Comparison of ENCODE assay signal across 20 cellular contexts in the genomic region with DNA sequence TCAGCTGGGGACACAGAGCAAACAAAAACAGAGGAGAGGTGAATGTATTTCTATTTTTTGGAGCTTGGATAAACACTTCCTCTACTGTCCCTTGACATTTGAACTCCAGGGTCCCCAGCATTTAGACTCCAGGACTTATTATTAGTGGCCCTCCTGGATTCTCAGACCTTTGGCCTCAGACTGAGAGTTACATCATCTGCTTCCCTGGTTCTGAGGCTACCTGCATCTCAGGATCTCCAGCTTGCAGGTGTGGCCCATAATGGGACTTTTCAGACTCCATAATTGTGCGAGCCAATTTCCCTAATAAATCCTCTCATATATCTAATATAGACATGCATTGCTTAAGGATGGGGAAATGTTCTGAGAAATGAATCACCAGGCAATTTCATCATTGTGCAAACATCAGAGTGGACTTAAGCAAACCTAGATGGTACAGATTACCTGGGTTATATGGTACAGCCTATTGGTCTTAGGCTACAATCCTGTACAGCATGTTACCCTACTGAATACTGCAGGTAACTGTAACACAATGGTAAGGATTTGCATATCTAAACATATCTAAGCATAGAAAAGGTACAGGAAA.
A peak's percentile ranks its signal among the peaks of the same experiment; 100 is the strongest.
DNase-seq lines count a peak whose midpoint lies in the region; ATAC-seq, FAIRE-seq and TF ChIP-seq lines count a peak whose summit lies in the region.
"Had no signal": no experiment of that assay in that cellular context is flagged by ENCODE, and none has a peak within 500 bp of the region (broad histone marks: within the 10 kb centered on the region; RNA-seq: fewer than 3 reads in every experiment).

No MANE protein-coding gene starts in this region.

- ATAC-seq in GM21786 (IDR thresholded peaks at IDR 0.05; ENCODE audit: unreplicated experiment): no peak
- ATAC-seq: activated naive CD8-positive, alpha-beta T cell treated with anti-CD3 and anti-CD28 coated beads, Interleukin-2, amount 50 U/mL, for 24 hours; heart left ventricle; stimulated activated naive B cell treated with anti-CD40 and anti-IgM and Interleukin-4, amounts not matched to agents 10 μg/mL and 1 μg/mL and 100 μg/mL, for 72 hours had no signal

- H3K4me3 Mint-ChIP-seq in MCF 10A (ENCODE audit: unreplicated experiment): no peak overlapping the region
- H3K4me3 Mint-ChIP-seq: activated CD4-positive, alpha-beta memory T cell treated with anti-CD3 and anti-CD28 coated beads for 36 hours; activated naive CD8-positive, alpha-beta T cell treated with anti-CD3 and anti-CD28 coated beads, Interleukin-2, amount 50 U/mL, for 24 hours; stimulated activated naive B cell treated with anti-CD40 and anti-IgM and Interleukin-4, amounts not matched to agents 10 μg/mL and 1 μg/mL and 100 μg/mL, for 72 hours; type B pancreatic cell had no signal

- H3K4me1 Mint-ChIP-seq in MCF 10A (ENCODE audit: insufficient read depth, unreplicated experiment): peaks cover 7% of the 10 kb centered on the region
- H3K4me1 Mint-ChIP-seq: activated naive CD8-positive, alpha-beta T cell treated with anti-CD3 and anti-CD28 coated beads, Interleukin-2, amount 50 U/mL, for 24 hours had no signal

- BruUV-seq in MCF 10A (replicated peaks; lab: Mats Ljungman, UMichigan): no TSS peak

- H3K4me1 ChIP-seq in breast epithelium: no peaks in the 10 kb centered on the region
- no peaks in the 10 kb centered on the region for H3K4me1 ChIP-seq in esophagus muscularis mucosa
- no peaks in the 10 kb centered on the region for H3K4me1 ChIP-seq in kidney (ENCODE audit: control insufficient read depth in 1 of 2, insufficient read depth in 1 of 2, low read depth in 1 of 2, low read length in 2 of 2)
- H3K4me1 ChIP-seq: heart left ventricle, Peyer's patch had no signal

- FAIRE-seq in RCC 7860 (lab: Jason Lieb, UNC) (no peak), kidney (lab: Jason Lieb, UNC) (no peak)
- FAIRE-seq: colon, keratinocyte had no signal

- H3K27me3 ChIP-seq in breast epithelium: no peaks in the 10 kb centered on the region
- no peaks in the 10 kb centered on the region for H3K27me3 ChIP-seq in esophagus muscularis mucosa
- H3K27me3 ChIP-seq: heart left ventricle, Peyer's patch had no signal

- H3K9me3 Mint-ChIP-seq in MCF 10A (ENCODE audit: unreplicated experiment): no peaks in the 10 kb centered on the region
- H3K9me3 Mint-ChIP-seq: activated CD4-positive, alpha-beta memory T cell treated with anti-CD3 and anti-CD28 coated beads for 36 hours; activated naive CD8-positive, alpha-beta T cell treated with anti-CD3 and anti-CD28 coated beads, Interleukin-2, amount 50 U/mL, for 24 hours; stimulated activated naive B cell treated with anti-CD40 and anti-IgM and Interleukin-4, amounts not matched to agents 10 μg/mL and 1 μg/mL and 100 μg/mL, for 72 hours; type B pancreatic cell had no signal

- CTCF ChIA-PET in MCF 10A (lab: Yijun Ruan, JAX): interaction anchor here (1.2 kb wide), 1 partner anchor 9 kb away, joined by 4 read pairs; no protein-coding TSS in a partner anchor

- WGBS in esophagus muscularis mucosa: 100% methylated on average over 1 of the region's 1 CpG

- POLR2A ChIA-PET in MCF 10A (lab: Yijun Ruan, JAX): interaction anchor here (0.7 kb wide), 1 partner anchor 9 kb away, joined by 3 read pairs; no protein-coding TSS in a partner anchor

- H3K27ac Mint-ChIP-seq in MCF 10A (ENCODE audit: low read depth, unreplicated experiment): no peak overlapping the region
- H3K27ac Mint-ChIP-seq: activated CD4-positive, alpha-beta memory T cell treated with anti-CD3 and anti-CD28 coated beads for 36 hours; activated naive CD8-positive, alpha-beta T cell treated with anti-CD3 and anti-CD28 coated beads, Interleukin-2, amount 50 U/mL, for 24 hours; type B pancreatic cell had no signal

- in situ Hi-C loops in T47D (cut with HindIII; ENCODE audit: low pct_unique_long_range_greater_than_20kb, low sequenced_read_pairs): no loop called here

- no peaks in the 10 kb centered on the region for H3K27me3 Mint-ChIP-seq in MCF 10A (ENCODE audit: insufficient read depth, unreplicated experiment)
- H3K27me3 Mint-ChIP-seq: activated CD4-positive, alpha-beta memory T cell treated with anti-CD3 and anti-CD28 coated beads for 36 hours; activated naive CD8-positive, alpha-beta T cell treated with anti-CD3 and anti-CD28 coated beads, Interleukin-2, amount 50 U/mL, for 24 hours; stimulated activated naive B cell treated with anti-CD40 and anti-IgM and Interleukin-4, amounts not matched to agents 10 μg/mL and 1 μg/mL and 100 μg/mL, for 72 hours; type B pancreatic cell had no signal

- no peak for TF ChIP-seq EP300 in esophagus muscularis mucosa (IDR thresholded peaks at IDR 0.05)

- H3K36me3 Mint-ChIP-seq in MCF 10A (ENCODE audit: insufficient read depth, unreplicated experiment): peaks cover 14% of the 10 kb centered on the region

- intact Hi-C loops in MCF 10A (cut with micrococcal nuclease) (no loop called here), breast epithelium (cut with DNase I; ENCODE audit: low total_unique reads) (no loop called here), esophagus muscularis mucosa (cut with DNase I) (no loop called here), kidney (cut with DNase I) (no loop called here)

- DNase-seq in MCF 10A (ENCODE audit: unreplicated experiment): peak; percentile 77
- DNase-seq in breast epithelium (ENCODE audit: low spot score in 2 of 2): no peak
- DNase-seq in T47D (ENCODE audit: low read depth in 1 of 2, low spot score in 1 of 2): peak; percentile 1 to 84
- DNase-seq in kidney tubule cell (ENCODE audit: low spot score): peak; percentile 13
- DNase-seq in esophagus muscularis mucosa (ENCODE audit: extremely low spot score): no peak
- DNase-seq in RCC 7860 (ENCODE audit: low spot score): no peak
- DNase-seq in kidney: no peak
- DNase-seq: activated CD4-positive, alpha-beta memory T cell treated with anti-CD3 and anti-CD28 coated beads for 36 hours; activated naive CD8-positive, alpha-beta T cell treated with anti-CD3 and anti-CD28 coated beads, Interleukin-2, amount 50 U/mL, for 24 hours; heart left ventricle; Karpas-422; NCI-H1930; NCI-H524; occipital lobe; stimulated activated naive B cell treated with anti-CD40 and anti-IgM and Interleukin-4, amounts not matched to agents 10 μg/mL and 1 μg/mL and 100 μg/mL, for 72 hours had no signal

- TF ChIP-seq POLR2A in breast epithelium (IDR thresholded peaks at IDR 0.05) (no peak), esophagus muscularis mucosa (IDR thresholded peaks at IDR 0.05; ENCODE audit: low read depth) (no peak)

- H3K36me3 ChIP-seq in breast epithelium: no peaks in the 10 kb centered on the region
- peaks cover 0 to 75% (median 42%) of the 10 kb centered on the region in 4 donors for H3K36me3 ChIP-seq in esophagus muscularis mucosa
- peaks cover 7 to 22% of the 10 kb centered on the region in 2 donors for H3K36me3 ChIP-seq in kidney (ENCODE audit: control insufficient read depth in 1 of 2, insufficient read depth in 2 of 2, low read length in 2 of 2)

- H3K9me3 ChIP-seq in breast epithelium: no peaks in the 10 kb centered on the region
- no peaks in the 10 kb centered on the region for H3K9me3 ChIP-seq in esophagus muscularis mucosa
- no peaks in the 10 kb centered on the region for H3K9me3 ChIP-seq in kidney (ENCODE audit: control insufficient read depth in 1 of 2, low read length in 2 of 2)
- H3K9me3 ChIP-seq: heart left ventricle, Peyer's patch had no signal

- H3K9ac ChIP-seq in kidney (ENCODE audit: low read length in 2 of 2): no peak overlapping the region

- TF ChIP-seq CTCF in MCF 10A (IDR thresholded peaks at IDR 0.05; ENCODE audit: unreplicated experiment): no peak
- TF ChIP-seq CTCF in breast epithelium (IDR thresholded peaks at IDR 0.05): no peak
- TF ChIP-seq CTCF in esophagus muscularis mucosa (IDR thresholded peaks at IDR 0.05): no peak
- no peak for TF ChIP-seq CTCF in kidney (IDR thresholded peaks at IDR 0.05; ENCODE audit: borderline replicate concordance, extremely low read depth, insufficient read depth)

- H3K4me3 ChIP-seq in breast epithelium (no peak overlapping the region), esophagus muscularis mucosa (no peak overlapping the region), kidney (ENCODE audit: low read length in 2 of 2) (no peak overlapping the region)
- H3K4me3 ChIP-seq: heart left ventricle, Peyer's patch had no signal

- H3K27ac ChIP-seq in breast epithelium (peak overlapping the region in 1 of 2 donors; percentile 65), esophagus muscularis mucosa (replicated peaks in 1 of 4) (no peak overlapping the region), kidney (ENCODE audit: low read depth in 2 of 2, low read length in 2 of 2) (no peak overlapping the region)
- H3K27ac ChIP-seq: heart left ventricle, Peyer's patch had no signal

Comparison
In these comparisons a context has a peak if more than half of its experiments do, and no peak if none do; other contexts are left out.
1. DNase-seq: peak in MCF 10A (single experiment), T47D (2 of 2) and kidney tubule cell (single experiment); none in breast epithelium (0 of 2), esophagus muscularis mucosa (single experiment), RCC 7860 (single experiment) and kidney (single experiment).